Comparison of ENCODE assay signal across 2 cellular contexts in genomic region chr1:1522536-1522935, GRCh38. TPM values are rescaled to one million over a fixed set of nuclear protein-coding genes. Genes with fewer than 3 reads are reported as not detected.
"Had no signal": no experiment of that assay in that cellular context is flagged by ENCODE, and none has a peak within 500 bp of the region (broad histone marks: within the 10 kb centered on the region; RNA-seq: fewer than 3 reads in every experiment).

No MANE protein-coding gene starts in this region.

RNA-seq across cellular contexts. Expression of gene TMEM240, which starts 17.9 kb away (rescaled TPM):
- total RNA-seq: HepG2 had no signal
- polyA plus RNA-seq: IgD-negative memory B cell had no signal
